Comparison of ENCODE assay signal across 9 cellular contexts in the genomic region with DNA sequence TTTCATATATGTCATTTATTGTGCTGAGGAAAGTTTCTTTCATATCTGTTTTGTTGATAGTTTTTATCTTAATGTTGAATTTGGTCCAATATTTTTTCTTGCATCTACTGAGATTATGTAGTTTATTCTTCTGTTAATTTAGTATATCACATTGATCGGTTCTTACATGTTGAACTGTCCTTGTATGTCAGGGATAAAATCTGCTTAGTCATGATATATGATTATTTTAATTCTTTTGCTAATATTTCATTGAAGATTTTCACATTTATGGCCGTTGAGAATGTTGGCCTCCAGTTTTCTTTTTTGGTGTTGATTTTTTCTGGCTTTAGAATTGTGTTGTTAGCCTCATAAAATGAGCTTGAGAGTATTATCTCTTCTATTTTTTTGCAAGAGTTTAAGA.
"Had no signal": no experiment of that assay in that cellular context is flagged by ENCODE, and none has a peak within 500 bp of the region (broad histone marks: within the 10 kb centered on the region; RNA-seq: fewer than 3 reads in every experiment).

No MANE protein-coding gene starts in this region.

- FAIRE-seq: HTR-8/SVneo had no signal

- H3K27ac Mint-ChIP-seq: GM23338, HFFc6 had no signal

- DNase-seq: H7, HFFc6, KBM-7 had no signal

- H3K4me3 ChIP-seq: GM23338, HAP-1 had no signal

- H3K4me1 ChIP-seq: HAP-1 had no signal

- H3K4me2 ChIP-seq: GM23338, KMS-11 had no signal

- H3K9me3 ChIP-seq: HAP-1 had no signal

- H2AFZ ChIP-seq: GM23338 had no signal

- H3K9me3 Mint-ChIP-seq: GM23338, HFFc6 had no signal

- H3K9ac ChIP-seq: KMS-11 had no signal

- H3K36me3 ChIP-seq: HAP-1 had no signal

- H3K4me3 Mint-ChIP-seq: GM23338, HFFc6 had no signal

- H3K27ac ChIP-seq: HL-60, KMS-11 had no signal

- ATAC-seq: GM23338, HCT116 had no signal
